Comparison of ENCODE assay signal across 9 cellular contexts in genomic region chr6:150417899-150418824, GRCh38. TPM values are rescaled to one million over a fixed set of nuclear protein-coding genes. Genes with fewer than 3 reads are reported as not detected.
DNase-seq lines count a peak whose midpoint lies in the region; ATAC-seq and TF ChIP-seq lines count a peak whose summit lies in the region.
"Had no signal": no experiment of that assay in that cellular context is flagged by ENCODE, and none has a peak within 500 bp of the region (broad histone marks: within the 10 kb centered on the region; RNA-seq: fewer than 3 reads in every experiment).

No MANE protein-coding gene starts in this region.

- H3K4me3 ChIP-seq in GM12875 (ENCODE audit: low read depth, low read length): no peak overlapping the region
- peak overlapping the region; percentile 34 for H3K4me3 ChIP-seq in neuron (ENCODE audit: low read length)

- H3K4me1 ChIP-seq in neuron (ENCODE audit: insufficient read depth, low read length): peaks cover 6% of the 10 kb centered on the region

- H3K36me3 Mint-ChIP-seq in activated CD4-positive, alpha-beta memory T cell treated with anti-CD3 and anti-CD28 coated beads for 36 hours: no peaks in the 10 kb centered on the region

- POLR2A ChIA-PET in activated CD4-positive, alpha-beta memory T cell treated with anti-CD3 and anti-CD28 coated beads for 36 hours (lab: Charles Lee): interaction anchor here (0.9 to 2.0 kb wide), 3 partner anchors 182 to 447 kb away, joined by 4 to 8 read pairs (median 8); partner anchors contain the start of gene PLEKHG1

- H3K27me3 Mint-ChIP-seq in activated CD4-positive, alpha-beta memory T cell treated with anti-CD3 and anti-CD28 coated beads for 36 hours: peaks cover 24% of the 10 kb centered on the region

- ATAC-seq in HG02981 (IDR thresholded peaks at IDR 0.05; ENCODE audit: unreplicated experiment): peak; percentile 77

- intact Hi-C loops in activated CD4-positive, alpha-beta memory T cell treated with anti-CD3 and anti-CD28 coated beads for 36 hours (cut with micrococcal nuclease): loop anchor here (1.0 to 5.0 kb wide), 5 partner anchors 74 to 396 kb away; no protein-coding TSS in a partner anchor

- H3K9me3 ChIP-seq in neuron (ENCODE audit: low read length): no peaks in the 10 kb centered on the region

- CTCF ChIA-PET in activated CD4-positive, alpha-beta memory T cell treated with anti-CD3 and anti-CD28 coated beads for 36 hours (lab: Charles Lee): interaction anchor here (0.6 to 6.0 kb wide), 41 partner anchors 9 to 448 kb away, joined by 3 to 99 read pairs (median 4); partner anchors contain the start of genes MTHFD1L and PLEKHG1

- peaks cover 6% of the 10 kb centered on the region for H3K9me3 Mint-ChIP-seq in activated CD4-positive, alpha-beta memory T cell treated with anti-CD3 and anti-CD28 coated beads for 36 hours

- no peaks in the 10 kb centered on the region for H3K27me3 ChIP-seq in neuron (ENCODE audit: insufficient read depth, low read length)

- TF ChIP-seq CTCF in GM12875 (IDR thresholded peaks at IDR 0.05; ENCODE audit: borderline replicate concordance, insufficient read depth, low read depth, low read length): peak; percentile 64

- peak overlapping the region; percentile 50 for H3K4me3 Mint-ChIP-seq in activated CD4-positive, alpha-beta memory T cell treated with anti-CD3 and anti-CD28 coated beads for 36 hours

- H2AFZ ChIP-seq in neuron (ENCODE audit: low read depth, low read length): peak overlapping the region; percentile 92

- DNase-seq in AML-193 (lab: John Stamatoyannopoulos, UW) (peak; percentile 76 to 85), NCI-H2171 (lab: John Stamatoyannopoulos, UW) (peak; percentile 68), fibroblast of the conjunctiva (ENCODE audit: low read depth) (peak; percentile 88), activated gamma-delta T cell (lab: John Stamatoyannopoulos, UW) (no peak)
- DNase-seq in activated CD4-positive, alpha-beta memory T cell treated with anti-CD3 and anti-CD28 coated beads for 36 hours: peak; percentile 28

- H3K36me3 ChIP-seq in neuron (ENCODE audit: insufficient read depth, low read length): no peaks in the 10 kb centered on the region

- H3K4me1 Mint-ChIP-seq in activated CD4-positive, alpha-beta memory T cell treated with anti-CD3 and anti-CD28 coated beads for 36 hours (ENCODE audit: low read depth): peaks cover 30% of the 10 kb centered on the region

- H3K27ac Mint-ChIP-seq in activated CD4-positive, alpha-beta memory T cell treated with anti-CD3 and anti-CD28 coated beads for 36 hours: peak overlapping the region; percentile 67

RNA-seq across cellular contexts. Expression of gene IYD, which starts 49.4 kb away (rescaled TPM):
- not detected for total RNA-seq in activated CD4-positive, alpha-beta memory T cell treated with anti-CD3 and anti-CD28 coated beads for 36 hours
- total RNA-seq: T-helper 2 cell treated with Interferon-gamma antibody and Interleukin-4, amounts not matched to agents 100 ng/mL and 5 ng/mL, for 36 hours had no signal
